ENCODE assay signal across 9 cellular contexts in genomic region chr7:100407285-100408180, GRCh38. TPM values are rescaled to one million over a fixed set of nuclear protein-coding genes. Genes with fewer than 3 reads are reported as not detected.
DNase-seq lines count a peak whose midpoint lies in the region; ATAC-seq, FAIRE-seq and TF ChIP-seq lines count a peak whose summit lies in the region.
"Had no signal": no experiment of that assay in that cellular context is flagged by ENCODE, and none has a peak within 500 bp of the region (broad histone marks: within the 10 kb centered on the region; RNA-seq: fewer than 3 reads in every experiment).

No MANE protein-coding gene starts in this region.

- FAIRE-seq in K562 (lab: Jason Lieb, UNC) (peak; percentile 94), kidney (lab: Jason Lieb, UNC) (no peak)
- FAIRE-seq: islet of Langerhans had no signal

- H3K4me3 ChIP-seq in ACC112 (ENCODE audit: low read depth, low read length): no peak overlapping the region
- no peak overlapping the region for H3K4me3 ChIP-seq in KMS-11 (IDR thresholded peaks at IDR 0.05; ENCODE audit: insufficient read depth, low read depth, low read length)
- H3K4me3 ChIP-seq in SJCRH30: no peak overlapping the region
- H3K4me3 ChIP-seq in K562: no peak overlapping the region
- no peak overlapping the region for H3K4me3 ChIP-seq in kidney (ENCODE audit: low read length in 2 of 2)

- TF ChIP-seq EP300 in K562 (IDR thresholded peaks at IDR 0.05; ENCODE audit: low read length): peak; percentile 35; the same call in 1 of the 2 replicates

- H3K36me3 ChIP-seq in ACC112 (ENCODE audit: insufficient read depth, low read length) (no peaks in the 10 kb centered on the region), KMS-11 (ENCODE audit: insufficient read depth) (no peaks in the 10 kb centered on the region), SJCRH30 (no peaks in the 10 kb centered on the region), K562 (ENCODE audit: control insufficient read depth, insufficient read depth, low read length) (no peaks in the 10 kb centered on the region), kidney (ENCODE audit: control insufficient read depth in 1 of 2, insufficient read depth in 2 of 2, low read length in 2 of 2) (no peaks in the 10 kb centered on the region)

- peak; percentile 56 to 79 for TF ChIP-seq RAD21 in K562 (CRISPR knock-in tag; conservative IDR thresholded peaks at IDR 0.05 in 1 of 2, IDR thresholded peaks at IDR 0.05 in 1 of 2)

- H3K4me1 Mint-ChIP-seq in stimulated activated effector memory CD8-positive, alpha-beta T cell treated with anti-CD3 and anti-CD28 coated beads, Interleukin-12 subunit alpha, Interleukin-12 subunit beta, amount 100 ng/mL, for 72 hours: no peaks in the 10 kb centered on the region

- peak; percentile 81 for TF ChIP-seq CTCF in KMS-11 (conservative IDR thresholded peaks at IDR 0.05; ENCODE audit: low read depth, low read length)
- peak; percentile 74 to 92 (median 86) for TF ChIP-seq CTCF in K562 (IDR thresholded peaks at IDR 0.05 in 2 of 3, conservative IDR thresholded peaks at IDR 0.05 in 1 of 3; ENCODE audit: insufficient read depth in 2 of 3, low read depth in 1 of 3, low read length in 3 of 3)
- peak; percentile 54 for TF ChIP-seq CTCF in kidney (IDR thresholded peaks at IDR 0.05; ENCODE audit: borderline replicate concordance, extremely low read depth, insufficient read depth)

- 13% methylated on average over 12 of the region's 12 CpGs for WGBS in K562 (ENCODE audit: insufficient coverage, low coverage, missing lambda C conversion rate)

- no peaks in the 10 kb centered on the region for H3K9me1 ChIP-seq in K562 (ENCODE audit: control insufficient read depth, insufficient read depth, low read length)

- no TSS peak for BruUV-seq in K562 (replicated peaks; lab: Mats Ljungman, UMichigan)

- H4K20me1 ChIP-seq in KMS-11 (ENCODE audit: insufficient read depth) (no peaks in the 10 kb centered on the region), K562 (replicated peaks; ENCODE audit: control insufficient read depth, insufficient read depth, low read length) (no peaks in the 10 kb centered on the region; the same call in 1 of the 2 replicates)

- H3K4me3 Mint-ChIP-seq in stimulated activated effector memory CD8-positive, alpha-beta T cell treated with anti-CD3 and anti-CD28 coated beads, Interleukin-12 subunit alpha, Interleukin-12 subunit beta, amount 100 ng/mL, for 72 hours: no peak overlapping the region

- H3K9me3 Mint-ChIP-seq in stimulated activated effector memory CD8-positive, alpha-beta T cell treated with anti-CD3 and anti-CD28 coated beads, Interleukin-12 subunit alpha, Interleukin-12 subunit beta, amount 100 ng/mL, for 72 hours: no peaks in the 10 kb centered on the region

- H3K27me3 ChIP-seq in ACC112 (ENCODE audit: insufficient read depth, low read length) (no peaks in the 10 kb centered on the region), KMS-11 (ENCODE audit: insufficient read depth, low read depth) (peaks cover 21% of the 10 kb centered on the region; the same call in 1 of the 2 replicates), SJCRH30 (peaks cover 3% of the 10 kb centered on the region; the same call in 1 of the 2 replicates), K562 (ENCODE audit: control insufficient read depth in 2 of 2, insufficient read depth in 2 of 2, low read length in 2 of 2) (peaks cover 24 to 33% of the 10 kb centered on the region in 2 experiments)

- TF ChIP-seq POLR2A in K562 (conservative IDR thresholded peaks at IDR 0.05): no peak

- ATAC-seq in K562 (peak; percentile 96), HG02970 (IDR thresholded peaks at IDR 0.05; ENCODE audit: low FRiP score, unreplicated experiment) (no peak)
- peak; percentile 89 for ATAC-seq in stimulated activated effector memory CD8-positive, alpha-beta T cell treated with anti-CD3 and anti-CD28 coated beads, Interleukin-12 subunit alpha, Interleukin-12 subunit beta, amount 100 ng/mL, for 72 hours

- no peak overlapping the region for H3K4me2 ChIP-seq in KMS-11
- H3K4me2 ChIP-seq in K562 (ENCODE audit: insufficient read depth, low read length): no peak overlapping the region

- CTCF ChIA-PET in K562 (lab: Yijun Ruan, JAX; ENCODE audit: low intra/inter-chr PET ratio): interaction anchor here (0.8 to 1.2 kb wide), 3 partner anchors 43 to 495 kb away, joined by 3 to 5 read pairs (median 4); no protein-coding TSS in a partner anchor

- no peak overlapping the region for H3K9ac ChIP-seq in KMS-11
- H3K9ac ChIP-seq in K562 (ENCODE audit: insufficient read depth in 1 of 2, low read depth in 2 of 2, low read length in 2 of 2): no peak overlapping the region
- no peak overlapping the region for H3K9ac ChIP-seq in kidney (ENCODE audit: low read length in 2 of 2)

- no peaks in the 10 kb centered on the region for H3K36me3 Mint-ChIP-seq in stimulated activated effector memory CD8-positive, alpha-beta T cell treated with anti-CD3 and anti-CD28 coated beads, Interleukin-12 subunit alpha, Interleukin-12 subunit beta, amount 100 ng/mL, for 72 hours

- POLR2A ChIA-PET in K562 (lab: Yijun Ruan, JAX): interaction anchor here (0.5 to 2.4 kb wide), 9 partner anchors 8 to 844 kb away, joined by 3 to 13 read pairs (median 3); partner anchors contain the start of genes MEPCE and ZCWPW1

- 0 out of 2 replicates have a peak overlapping the region, but pooled peaks have one; percentile 19 for H3K27ac ChIP-seq in ACC112 (ENCODE audit: low read depth, low read length)
- no peak overlapping the region for H3K27ac ChIP-seq in KMS-11
- H3K27ac ChIP-seq in SJCRH30: no peak overlapping the region
- H3K27ac ChIP-seq in K562 (ENCODE audit: extremely low read depth, low read depth, low read length): no peak overlapping the region
- no peak overlapping the region for H3K27ac ChIP-seq in kidney (ENCODE audit: low read depth in 2 of 2, low read length in 2 of 2)

- intact Hi-C loops in K562 (cut with micrococcal nuclease): loop anchor here (2.0 to 10.0 kb wide), 3 partner anchors 35 to 317 kb away; partner anchors contain the start of genes EPO and PILRA
- intact Hi-C loops in kidney (cut with DNase I): no loop called here

- H3K9me3 ChIP-seq in SJCRH30 (replicated peaks) (no peaks in the 10 kb centered on the region), K562 (replicated peaks; ENCODE audit: control insufficient read depth, insufficient read depth, low read depth, low read length) (no peaks in the 10 kb centered on the region), kidney (ENCODE audit: control insufficient read depth in 1 of 2, low read length in 2 of 2) (no peaks in the 10 kb centered on the region)

- DNase-seq in GM04504 (ENCODE audit: low read depth) (peak; percentile 48), SJCRH30 (peak; percentile 47 to 78), K562 (ENCODE audit: extremely low read depth in 1 of 4, low spot score in 3 of 4) (peak; percentile 69 to 85 (median 75)), kidney (no peak)
- peak in 1 of 2 donors; percentile 22 for DNase-seq in stimulated activated effector memory CD8-positive, alpha-beta T cell treated with anti-CD3 and anti-CD28 coated beads, Interleukin-12 subunit alpha, Interleukin-12 subunit beta, amount 100 ng/mL, for 72 hours (ENCODE audit: low spot score in 2 of 2)

- H3K4me1 ChIP-seq in ACC112 (ENCODE audit: control insufficient read depth, insufficient read depth, low read length, unreplicated experiment): peaks cover 7% of the 10 kb centered on the region
- H3K4me1 ChIP-seq in KMS-11 (ENCODE audit: low read depth, poor library complexity, severe bottlenecking): peaks cover 11% of the 10 kb centered on the region
- no peaks in the 10 kb centered on the region for H3K4me1 ChIP-seq in SJCRH30
- peaks cover 4 to 5% of the 10 kb centered on the region in 2 experiments; a peak in 1 of 5 replicates for H3K4me1 ChIP-seq in K562 (replicated peaks in 1 of 2; ENCODE audit: control insufficient read depth in 2 of 2, insufficient read depth in 2 of 2, low read length in 2 of 2)
- H3K4me1 ChIP-seq in kidney (ENCODE audit: control insufficient read depth in 1 of 2, insufficient read depth in 1 of 2, low read depth in 1 of 2, low read length in 2 of 2): no peaks in the 10 kb centered on the region

- no peak overlapping the region for H2AFZ ChIP-seq in ACC112 (ENCODE audit: low read length, unreplicated experiment)
- H2AFZ ChIP-seq in KMS-11 (ENCODE audit: low read depth): no peak overlapping the region
- H2AFZ ChIP-seq in K562 (ENCODE audit: low read depth, low read length): no peak overlapping the region

- in situ Hi-C loops in K562 (cut with MboI): no loop called here

- H3K79me2 ChIP-seq in ACC112 (ENCODE audit: control insufficient read depth, insufficient read depth, low read length, unreplicated experiment) (no peaks in the 10 kb centered on the region), KMS-11 (ENCODE audit: insufficient read depth, low read depth) (no peaks in the 10 kb centered on the region), K562 (ENCODE audit: control insufficient read depth, insufficient read depth, low read length) (no peaks in the 10 kb centered on the region)

- no peak overlapping the region for H3K27ac Mint-ChIP-seq in stimulated activated effector memory CD8-positive, alpha-beta T cell treated with anti-CD3 and anti-CD28 coated beads, Interleukin-12 subunit alpha, Interleukin-12 subunit beta, amount 100 ng/mL, for 72 hours

RNA-seq across cellular contexts. Expression of gene ZCWPW1, which starts 21.0 kb away (rescaled TPM):
- 1.1 and 1.2 TPM in 2 replicates for total RNA-seq in SJCRH30 (2014; rRNA removed; shearing (Covaris generic))
- 2.4 and 3.7 TPM in 2 replicates for total RNA-seq in K562 (2011; cell fraction: chromatin; rRNA removed; ENCODE audit: low replicate concordance)
- 2.0 and 2.6 TPM in 2 replicates for total RNA-seq in K562 (2011; cell fraction: nucleolus; rRNA removed)
- 1.8 and 3.5 TPM in 2 replicates for total RNA-seq in K562 (2011; cell fraction: nucleoplasm; rRNA removed)
- total RNA-seq in K562 (2014; rRNA removed) (1.3 and 1.7 TPM in 2 replicates), K562 (2014; rRNA removed; fragmentation: Illumina TruSeq; extraction: Trizol) (0.84 and 1.8 TPM in 2 replicates), K562 (2015; rRNA removed; fragmentation: Illumina TruSeq; extraction: Trizol) (1.2 and 1.7 TPM in 2 replicates), K562 (2021) (0.86 and 0.94 TPM in 2 replicates), kidney (3.0 TPM)
- polyA plus RNA-seq in K562 (2011; rRNA removed) (1.5 and 1.7 TPM in 2 replicates), K562 (2014; fragmentation: Illumina TruSeq; extraction: Trizol) (0.79 and 1.4 TPM in 2 replicates), K562 (2014; fragmentation: Nextera tagmentation; extraction: Ambion mirVana) (under 1 TPM; 0.18 to 0.41 TPM), K562 (2014; rRNA removed) (0.61 and 1.6 TPM in 2 replicates), kidney (ENCODE audit: insufficient read depth, low read depth, low replicate concordance) (7.9 TPM)
- 0.67 and 0.81 TPM in 2 replicates for polyA plus RNA-seq in K562 (2011; cell fraction: cytosol; rRNA removed)
- 3.7 and 4.2 TPM in 2 replicates for polyA plus RNA-seq in K562 (2011; cell fraction: nucleus; rRNA removed)
- polyA plus RNA-seq in K562 (2012): 2.2 and 3.0 TPM in 2 replicates
- 0.84 and 0.91 TPM in 2 replicates for polyA minus RNA-seq in K562 (2011; rRNA and poly(A)+ RNA removed)
- polyA minus RNA-seq in K562 (2011; cell fraction: cytosol; rRNA and poly(A)+ RNA removed): 0.86 and 1.5 TPM in 2 replicates
- 1.2 and 1.6 TPM in 2 replicates for polyA minus RNA-seq in K562 (2011; cell fraction: nucleus; rRNA and poly(A)+ RNA removed)

RNA-seq across cellular contexts. Expression of gene MEPCE, which starts 22.1 kb away (rescaled TPM):
- 48.2 and 50.6 TPM in 2 replicates for total RNA-seq in SJCRH30 (2014; rRNA removed; shearing (Covaris generic))
- total RNA-seq in K562 (2011; cell fraction: chromatin; rRNA removed; ENCODE audit: low replicate concordance): 33.3 and 101 TPM in 2 replicates
- 57.9 and 76.5 TPM in 2 replicates for total RNA-seq in K562 (2011; cell fraction: nucleolus; rRNA removed)
- 40.2 and 43.9 TPM in 2 replicates for total RNA-seq in K562 (2011; cell fraction: nucleoplasm; rRNA removed)
- total RNA-seq in K562 (2014; rRNA removed) (50.6 and 65.4 TPM in 2 replicates), K562 (2014; rRNA removed; fragmentation: Illumina TruSeq; extraction: Trizol) (24.9 and 29.5 TPM in 2 replicates), K562 (2015; rRNA removed; fragmentation: Illumina TruSeq; extraction: Trizol) (60.3 and 60.4 TPM in 2 replicates), K562 (2021) (72.8 and 76.3 TPM in 2 replicates), kidney (47.2 TPM)
- polyA plus RNA-seq in K562 (2011; rRNA removed) (16.1 and 16.7 TPM in 2 replicates), K562 (2014; fragmentation: Illumina TruSeq; extraction: Trizol) (66.5 and 77.3 TPM in 2 replicates), K562 (2014; fragmentation: Nextera tagmentation; extraction: Ambion mirVana) (10 to 100 TPM; 10.9 to 13.7 TPM), K562 (2014; rRNA removed) (42.7 and 44.1 TPM in 2 replicates), kidney (ENCODE audit: insufficient read depth, low read depth, low replicate concordance) (33.4 TPM)
- polyA plus RNA-seq in K562 (2011; cell fraction: cytosol; rRNA removed): 13.0 and 28.0 TPM in 2 replicates
- 23.6 and 47.0 TPM in 2 replicates for polyA plus RNA-seq in K562 (2011; cell fraction: nucleus; rRNA removed)
- 54.7 and 58.7 TPM in 2 replicates for polyA plus RNA-seq in K562 (2012)
- 20.0 and 29.4 TPM in 2 replicates for polyA minus RNA-seq in K562 (2011; rRNA and poly(A)+ RNA removed)
- 18.7 and 24.0 TPM in 2 replicates for polyA minus RNA-seq in K562 (2011; cell fraction: cytosol; rRNA and poly(A)+ RNA removed)
- polyA minus RNA-seq in K562 (2011; cell fraction: nucleus; rRNA and poly(A)+ RNA removed): 27.9 and 29.5 TPM in 2 replicates

RNA-seq across cellular contexts. Expression of gene PPP1R35, which starts 28.8 kb away (rescaled TPM):
- total RNA-seq in SJCRH30 (2014; rRNA removed; shearing (Covaris generic)): 11.2 and 11.7 TPM in 2 replicates
- 18.9 and 64.5 TPM in 2 replicates for total RNA-seq in K562 (2011; cell fraction: chromatin; rRNA removed; ENCODE audit: low replicate concordance)
- total RNA-seq in K562 (2011; cell fraction: nucleolus; rRNA removed): 109 and 128 TPM in 2 replicates
- total RNA-seq in K562 (2011; cell fraction: nucleoplasm; rRNA removed): 45.6 and 53.0 TPM in 2 replicates
- total RNA-seq in K562 (2014; rRNA removed): 127 and 152 TPM in 2 replicates
- total RNA-seq in K562 (2014; rRNA removed; fragmentation: Illumina TruSeq; extraction: Trizol): 18.9 and 25.9 TPM in 2 replicates
- total RNA-seq in K562 (2015; rRNA removed; fragmentation: Illumina TruSeq; extraction: Trizol): 44.9 and 47.9 TPM in 2 replicates
- 124 and 135 TPM in 2 replicates for total RNA-seq in K562 (2021)
- polyA plus RNA-seq in K562 (2011; rRNA removed): 28.2 and 31.7 TPM in 2 replicates
- polyA plus RNA-seq in K562 (2011; cell fraction: cytosol; rRNA removed): 38.6 and 141 TPM in 2 replicates
- 136 and 297 TPM in 2 replicates for polyA plus RNA-seq in K562 (2011; cell fraction: nucleus; rRNA removed)
- 70.7 and 78.6 TPM in 2 replicates for polyA plus RNA-seq in K562 (2012)
- polyA plus RNA-seq in K562 (2014; fragmentation: Illumina TruSeq; extraction: Trizol): 19.4 and 33.7 TPM in 2 replicates
- polyA plus RNA-seq in K562 (2014; fragmentation: Nextera tagmentation; extraction: Ambion mirVana): 1 to 10 TPM; 2.9 to 5.9 TPM
- 153 and 185 TPM in 2 replicates for polyA plus RNA-seq in K562 (2014; rRNA removed)
- 2.2 and 5.8 TPM in 2 replicates for polyA minus RNA-seq in K562 (2011; rRNA and poly(A)+ RNA removed)
- 13.8 and 18.6 TPM in 2 replicates for polyA minus RNA-seq in K562 (2011; cell fraction: cytosol; rRNA and poly(A)+ RNA removed)
- polyA minus RNA-seq in K562 (2011; cell fraction: nucleus; rRNA and poly(A)+ RNA removed): 16.7 and 26.0 TPM in 2 replicates
- 41.7 TPM for total RNA-seq in kidney
- 40.2 TPM for polyA plus RNA-seq in kidney (ENCODE audit: insufficient read depth, low read depth, low replicate concordance)

RNA-seq across cellular contexts. Expression of gene PILRA, which starts 34.2 kb away (rescaled TPM):
- 0.83 TPM in 1 of 2 replicates, not detected in the other for total RNA-seq in SJCRH30 (2014; rRNA removed; shearing (Covaris generic))
- 9.0 and 11.0 TPM in 2 replicates for total RNA-seq in K562 (2011; cell fraction: chromatin; rRNA removed; ENCODE audit: low replicate concordance)
- 5.9 and 6.2 TPM in 2 replicates for total RNA-seq in K562 (2011; cell fraction: nucleolus; rRNA removed)
- 8.1 and 8.8 TPM in 2 replicates for total RNA-seq in K562 (2011; cell fraction: nucleoplasm; rRNA removed)
- total RNA-seq in K562 (2014; rRNA removed) (0.23 and 0.41 TPM in 2 replicates), K562 (2014; rRNA removed; fragmentation: Illumina TruSeq; extraction: Trizol) (0.32 and 0.47 TPM in 2 replicates), K562 (2015; rRNA removed; fragmentation: Illumina TruSeq; extraction: Trizol) (0.34 and 0.65 TPM in 2 replicates), K562 (2021) (0.83 and 0.95 TPM in 2 replicates), kidney (18.8 TPM)
- polyA plus RNA-seq in K562 (2011; rRNA removed) (1.8 and 3.1 TPM in 2 replicates), K562 (2014; fragmentation: Illumina TruSeq; extraction: Trizol) (0.73 and 0.93 TPM in 2 replicates), K562 (2014; fragmentation: Nextera tagmentation; extraction: Ambion mirVana) (under 1 TPM; 0.13 to 0.21 TPM), K562 (2014; rRNA removed) (0.62 and 1.6 TPM in 2 replicates), kidney (ENCODE audit: insufficient read depth, low read depth, low replicate concordance) (15.4 TPM)
- 1.8 and 3.1 TPM in 2 replicates for polyA plus RNA-seq in K562 (2011; cell fraction: cytosol; rRNA removed)
- 12.1 and 14.8 TPM in 2 replicates for polyA plus RNA-seq in K562 (2011; cell fraction: nucleus; rRNA removed)
- polyA plus RNA-seq in K562 (2012): 0.79 and 2.9 TPM in 2 replicates
- 0.30 TPM in 1 of 2 replicates, not detected in the other for polyA minus RNA-seq in K562 (2011; rRNA and poly(A)+ RNA removed)
- not detected in 2 replicates for polyA minus RNA-seq in K562 (2011; cell fraction: cytosol; rRNA and poly(A)+ RNA removed)
- polyA minus RNA-seq in K562 (2011; cell fraction: nucleus; rRNA and poly(A)+ RNA removed): 1.1 and 1.6 TPM in 2 replicates

RNA-seq across cellular contexts. Expression of gene PILRB, which starts 49.6 kb away (rescaled TPM):
- 13.3 and 28.0 TPM in 2 replicates for total RNA-seq in SJCRH30 (2014; rRNA removed; shearing (Covaris generic))
- total RNA-seq in K562 (2011; cell fraction: chromatin; rRNA removed; ENCODE audit: low replicate concordance): 248 and 523 TPM in 2 replicates
- total RNA-seq in K562 (2011; cell fraction: nucleolus; rRNA removed): 303 and 304 TPM in 2 replicates
- total RNA-seq in K562 (2011; cell fraction: nucleoplasm; rRNA removed): 245 and 257 TPM in 2 replicates
- total RNA-seq in K562 (2014; rRNA removed) (37.0 and 37.7 TPM in 2 replicates), K562 (2014; rRNA removed; fragmentation: Illumina TruSeq; extraction: Trizol) (14.4 and 25.4 TPM in 2 replicates), K562 (2015; rRNA removed; fragmentation: Illumina TruSeq; extraction: Trizol) (30.7 and 32.3 TPM in 2 replicates), K562 (2021) (39.0 and 45.3 TPM in 2 replicates), kidney (76.4 TPM)
- polyA plus RNA-seq in K562 (2011; rRNA removed) (39.2 and 56.1 TPM in 2 replicates), K562 (2014; fragmentation: Illumina TruSeq; extraction: Trizol) (49.9 and 56.7 TPM in 2 replicates), K562 (2014; fragmentation: Nextera tagmentation; extraction: Ambion mirVana) (1 to 10 TPM; 6.2 to 7.1 TPM), K562 (2014; rRNA removed) (94.6 and 99.3 TPM in 2 replicates), kidney (ENCODE audit: insufficient read depth, low read depth, low replicate concordance) (45.0 TPM)
- 30.7 and 45.8 TPM in 2 replicates for polyA plus RNA-seq in K562 (2011; cell fraction: cytosol; rRNA removed)
- 448 and 634 TPM in 2 replicates for polyA plus RNA-seq in K562 (2011; cell fraction: nucleus; rRNA removed)
- 39.7 and 51.9 TPM in 2 replicates for polyA plus RNA-seq in K562 (2012)
- polyA minus RNA-seq in K562 (2011; rRNA and poly(A)+ RNA removed): 8.3 and 12.6 TPM in 2 replicates
- polyA minus RNA-seq in K562 (2011; cell fraction: cytosol; rRNA and poly(A)+ RNA removed): 2.9 and 8.4 TPM in 2 replicates
- polyA minus RNA-seq in K562 (2011; cell fraction: nucleus; rRNA and poly(A)+ RNA removed): 43.1 and 49.8 TPM in 2 replicates
